In the genomic region with DNA sequence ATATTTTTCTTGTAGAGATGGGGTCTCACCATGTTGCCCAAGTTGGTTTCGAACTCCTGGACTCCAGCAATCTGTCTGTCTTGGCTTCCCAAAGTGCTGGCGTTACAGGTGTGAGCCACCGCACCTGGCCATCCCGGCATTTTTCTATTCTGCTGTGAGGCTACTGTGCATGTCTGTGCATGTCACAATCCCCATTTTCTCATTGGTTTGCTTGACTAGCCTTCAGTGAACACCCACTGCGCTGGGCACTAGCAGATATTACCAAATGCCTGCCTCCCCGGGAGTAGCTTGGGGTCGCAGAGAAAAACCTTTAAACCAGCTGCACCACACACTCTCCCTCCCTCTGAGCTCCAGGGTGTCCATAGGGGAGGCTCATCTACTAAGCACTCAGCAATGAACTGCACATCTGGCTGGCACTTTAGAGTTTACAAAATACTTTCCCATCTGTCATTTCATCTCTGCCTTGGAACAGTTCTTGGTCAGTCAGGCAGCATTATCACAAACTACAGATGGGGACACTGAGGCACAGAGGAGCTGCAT, we compare ENCODE assay signal across 11 cellular contexts. TPM values are rescaled to one million over a fixed set of nuclear protein-coding genes. Genes with fewer than 3 reads are reported as not detected.
DNase-seq lines count a peak whose midpoint lies in the region; ATAC-seq and TF ChIP-seq lines count a peak whose summit lies in the region.
"Had no signal": no experiment of that assay in that cellular context is flagged by ENCODE, and none has a peak within 500 bp of the region (broad histone marks: within the 10 kb centered on the region; RNA-seq: fewer than 3 reads in every experiment).

No MANE protein-coding gene starts in this region.

- no peaks in the 10 kb centered on the region for H3K9me3 Mint-ChIP-seq in WTC11

- H3K4me3 ChIP-seq in HCT116 (replicated peaks in 1 of 2; ENCODE audit: low read depth in 1 of 2, low read length in 2 of 2) (no peak overlapping the region), fibroblast of lung (replicated peaks in 1 of 4; ENCODE audit: control extremely low read depth in 1 of 4, insufficient read depth in 1 of 4, low read depth in 3 of 4, low read length in 4 of 4) (peak overlapping the region in 2 of 4 experiments; percentile 92 to 96), skeletal muscle tissue (ENCODE audit: low read length in 3 of 3) (peak overlapping the region in 2 of 3 donors; percentile 30 to 45), MG63 (no peak overlapping the region)

- H3K36me3 ChIP-seq in HCT116 (ENCODE audit: control insufficient read depth in 1 of 2, insufficient read depth in 2 of 2, low read length in 2 of 2) (peaks cover 18 to 36% of the 10 kb centered on the region in 2 experiments; a peak in 3 of 4 replicates), fibroblast of lung (ENCODE audit: control insufficient read depth, insufficient read depth, low read length) (peaks cover 8% of the 10 kb centered on the region), skeletal muscle tissue (ENCODE audit: control insufficient read depth in 3 of 3, insufficient read depth in 3 of 3, low read length in 3 of 3) (peaks cover 4 to 16% (median 11%) of the 10 kb centered on the region in 3 donors), MG63 (peaks cover 69% of the 10 kb centered on the region)

- no peak for DNase-seq in HCT116 (ENCODE audit: low read depth, low spot score)
- DNase-seq in WTC11 (ENCODE audit: low spot score): no peak
- DNase-seq in fibroblast of lung (ENCODE audit: low read depth in 2 of 2): peak in 1 of 2 donors; percentile 49
- DNase-seq in NCI-H2081 treated with DMSO at 0.1 percent for 48 hours (lab: John Stamatoyannopoulos, UW): no peak
- no peak for DNase-seq in stimulated activated CD4-positive, alpha-beta T cell treated with anti-CD3 and anti-CD28 coated beads, Interleukin-4, amount 100 ng/mL, for 4 hours
- no peak for DNase-seq in DMS79 (lab: John Stamatoyannopoulos, UW)
- no peak for DNase-seq in MG63
- DNase-seq: NCI-H446, T-helper 9 cell had no signal

- H3K27me3 Mint-ChIP-seq in WTC11 (ENCODE audit: low read depth): no peaks in the 10 kb centered on the region

- H4K20me1 ChIP-seq in HCT116 (ENCODE audit: insufficient read depth) (peaks cover 23% of the 10 kb centered on the region; the same call in 1 of the 2 replicates), fibroblast of lung (ENCODE audit: control insufficient read depth, extremely low read depth, insufficient read depth, low read length) (no peaks in the 10 kb centered on the region)

- RAD21 ChIA-PET in HCT116 (lab: Charles Lee; ENCODE audit: low non-redundant PET in 1 of 2, low total read pairs in 2 of 2, uncharacterized antibody in 2 of 2, unreplicated experiment in 2 of 2): no interaction called here

- H3K4me2 ChIP-seq in HCT116 (ENCODE audit: low read length) (no peak overlapping the region), fibroblast of lung (ENCODE audit: extremely low read depth, insufficient read depth, low read length) (peak overlapping the region; percentile 75)

- ATAC-seq in HCT116 (no peak), WTC11 (no peak)

- H3K4me1 ChIP-seq in HCT116 (ENCODE audit: control insufficient read depth in 1 of 2, insufficient read depth in 2 of 2, low read length in 2 of 2) (peaks cover 0 to 18% of the 10 kb centered on the region in 2 experiments; a peak in 3 of 4 replicates), fibroblast of lung (ENCODE audit: control insufficient read depth, extremely low read depth, insufficient read depth, low read length) (peaks cover 47% of the 10 kb centered on the region), skeletal muscle tissue (ENCODE audit: control insufficient read depth in 3 of 3, insufficient read depth in 3 of 3, low read length in 3 of 3) (peaks cover 72 to 88% (median 85%) of the 10 kb centered on the region in 3 donors)

- CTCF ChIA-PET in HCT116 (lab: Charles Lee) (no interaction called here), WTC11 (lab: Charles Lee) (interaction anchor here (0.6 to 0.7 kb wide), 2 partner anchors 131 to 705 kb away, joined by 3 read pairs; no protein-coding TSS in a partner anchor)

- H3K27ac ChIP-seq in HCT116 (ENCODE audit: low read depth, low read length): 0 out of 2 replicates have a peak overlapping the region, but pooled peaks have one; percentile 5
- peak overlapping the region; percentile 87 for H3K27ac ChIP-seq in fibroblast of lung (ENCODE audit: insufficient read depth, low read length)
- H3K27ac ChIP-seq in skeletal muscle tissue (ENCODE audit: low read depth, low read length): peak overlapping the region; percentile 96

- no peaks in the 10 kb centered on the region for H3K9me2 ChIP-seq in HCT116 (ENCODE audit: insufficient read depth)

- TF ChIP-seq CTCF in HCT116 (IDR thresholded peaks at IDR 0.05 in 2 of 3, conservative IDR thresholded peaks at IDR 0.05 in 1 of 3; ENCODE audit: borderline replicate concordance in 1 of 3, insufficient read depth in 1 of 3, low read depth in 2 of 3, low read length in 2 of 3): no peak
- TF ChIP-seq CTCF in WTC11 (IDR thresholded peaks at IDR 0.05): no peak
- no peak for TF ChIP-seq CTCF in fibroblast of lung (conservative IDR thresholded peaks at IDR 0.05 in 1 of 2, IDR thresholded peaks at IDR 0.05 in 1 of 2; ENCODE audit: low read depth in 1 of 2, low read length in 2 of 2)

- H3K9me3 ChIP-seq in HCT116 (ENCODE audit: control insufficient read depth in 1 of 2, insufficient read depth in 1 of 2, low read depth in 1 of 2, low read length in 2 of 2) (no peaks in the 10 kb centered on the region), fibroblast of lung (ENCODE audit: control insufficient read depth, insufficient read depth, low read depth, low read length) (no peaks in the 10 kb centered on the region), skeletal muscle tissue (ENCODE audit: control insufficient read depth in 3 of 3, low read length in 3 of 3) (no peaks in the 10 kb centered on the region), MG63 (no peaks in the 10 kb centered on the region)

- peaks cover 60% of the 10 kb centered on the region for H3K36me3 Mint-ChIP-seq in WTC11

- peaks cover 75% of the 10 kb centered on the region for H3K4me1 Mint-ChIP-seq in WTC11

- no peaks in the 10 kb centered on the region for H3K27me3 ChIP-seq in HCT116 (ENCODE audit: insufficient read depth, low read length)
- no peaks in the 10 kb centered on the region for H3K27me3 ChIP-seq in fibroblast of lung (ENCODE audit: control insufficient read depth, insufficient read depth, low read length)
- no peaks in the 10 kb centered on the region for H3K27me3 ChIP-seq in skeletal muscle tissue (ENCODE audit: control insufficient read depth in 3 of 3, insufficient read depth in 3 of 3, low read length in 3 of 3)
- H3K27me3 ChIP-seq in MG63: no peaks in the 10 kb centered on the region

- POLR2A ChIA-PET in HCT116 (lab: Charles Lee) (no interaction called here), WTC11 (lab: Charles Lee) (interaction anchor here (0.6 kb wide), 1 partner anchor 47 kb away, joined by 3 read pairs; no protein-coding TSS in a partner anchor)

- H3K79me2 ChIP-seq in HCT116 (ENCODE audit: insufficient read depth, low read length) (peaks cover 97% of the 10 kb centered on the region), fibroblast of lung (ENCODE audit: control insufficient read depth, insufficient read depth, low read length) (peaks cover 92% of the 10 kb centered on the region)

- intact Hi-C loops in HCT116 (cut with micrococcal nuclease): no loop called here

- no peak overlapping the region for H2AFZ ChIP-seq in HCT116 (ENCODE audit: low read depth, low read length, poor library complexity, severe bottlenecking)
- H2AFZ ChIP-seq in fibroblast of lung (ENCODE audit: low read length): no peak overlapping the region
- H2AFZ ChIP-seq: parathyroid adenoma had no signal

- no TSS peak for BruUV-seq in HCT116 (replicated peaks; lab: Mats Ljungman, UMichigan)

- peak overlapping the region; percentile 93 for H3K27ac Mint-ChIP-seq in WTC11

- H3K9ac ChIP-seq in HCT116 (ENCODE audit: low read length) (no peak overlapping the region), fibroblast of lung (ENCODE audit: insufficient read depth, low read length) (peak overlapping the region; percentile 24), skeletal muscle tissue (ENCODE audit: low read depth in 1 of 3, low read length in 3 of 3) (peak overlapping the region; percentile 70 to 96 (median 96))
- H3K9ac ChIP-seq: parathyroid adenoma had no signal

- no peak for TF ChIP-seq RAD21 in HCT116 (IDR thresholded peaks at IDR 0.05; ENCODE audit: low read depth)

- H3K4me3 Mint-ChIP-seq in WTC11: no peak overlapping the region

- TF ChIP-seq POLR2A in HCT116 (IDR thresholded peaks at IDR 0.05; ENCODE audit: borderline replicate concordance, extremely low read depth, insufficient read depth, insufficient read length): no peak

TF ChIP-seq in HCT116, 20 proteins besides CTCF, POLR2A, EP300 and RAD21 (continues in another document):
- no peak for TF ChIP-seq JUND (IDR thresholded peaks at IDR 0.05)
- TF ChIP-seq EGR1 (IDR thresholded peaks at IDR 0.05; ENCODE audit: low read depth): no peak
- no peak for TF ChIP-seq CBX3 (IDR thresholded peaks at IDR 0.05; ENCODE audit: low read depth)
- TF ChIP-seq EZH2 (IDR thresholded peaks at IDR 0.05): no peak
- no peak for TF ChIP-seq YY1 (IDR thresholded peaks at IDR 0.05; ENCODE audit: extremely low read depth, insufficient replicate concordance, low read depth, low read length)

RNA-seq across cellular contexts. Expression of gene CSNK1E, which starts 4.9 kb away (rescaled TPM):
- 190 TPM for total RNA-seq in HCT116 (2021; ENCODE audit: unreplicated experiment)
- polyA plus RNA-seq in HCT116 (2012): 148 and 171 TPM in 2 replicates
- total RNA-seq in WTC11 (2021): 262 to 271 TPM (median 265 TPM) in 3 replicates
- total RNA-seq in fibroblast of lung: 85.0 and 99.3 TPM in 2 replicates
- 121 and 145 TPM in 2 replicates for polyA plus RNA-seq in fibroblast of lung
- 93.6 and 106 TPM in 2 replicates for polyA plus RNA-seq in fibroblast of lung (2012)
- polyA minus RNA-seq in fibroblast of lung (ENCODE audit: low replicate concordance): 160 and 250 TPM in 2 replicates
- total RNA-seq in skeletal muscle tissue: 71.0 TPM
- 54.5 and 75.0 TPM in 2 replicates for total RNA-seq in MG63 (2014; rRNA removed; shearing (Covaris generic); ENCODE audit: low replicate concordance)

RNA-seq across cellular contexts. Expression of gene TMEM184B, which starts 39.5 kb away (rescaled TPM):
- total RNA-seq in HCT116 (2021; ENCODE audit: unreplicated experiment) (66.0 TPM), WTC11 (2021) (85.9 to 89.7 TPM (median 88.1 TPM) in 3 replicates), fibroblast of lung (19.5 and 28.2 TPM in 2 replicates), skeletal muscle tissue (11.0 TPM)
- 51.2 and 55.1 TPM in 2 replicates for polyA plus RNA-seq in HCT116 (2012)
- polyA plus RNA-seq in fibroblast of lung: 37.2 and 40.3 TPM in 2 replicates
- polyA plus RNA-seq in fibroblast of lung (2012): 55.8 and 60.3 TPM in 2 replicates
- polyA minus RNA-seq in fibroblast of lung (ENCODE audit: low replicate concordance): 82.2 and 114 TPM in 2 replicates
- total RNA-seq in MG63 (2014; rRNA removed; shearing (Covaris generic); ENCODE audit: low replicate concordance): 18.6 and 20.4 TPM in 2 replicates

Comparison
In these comparisons a context has a peak if more than half of its experiments do, and no peak if none do; other contexts are left out.
1. H3K27ac ChIP-seq: peak in every context shown above with its lines; median percentile 96 in skeletal muscle tissue; 87 in fibroblast of lung; 5 in HCT116.
2. H3K4me3 ChIP-seq: peak in skeletal muscle tissue (2 of 3); none in HCT116 (0 of 2) and MG63 (single experiment).